In genomic region chr3:194250104-194251002, GRCh38 we compare ENCODE assay signal across 10 cellular contexts.
A peak's percentile ranks its signal among the peaks of the same experiment; 100 is the strongest.
DNase-seq lines count a peak whose midpoint lies in the region; ATAC-seq, FAIRE-seq and TF ChIP-seq lines count a peak whose summit lies in the region.
"Had no signal": no experiment of that assay in that cellular context is flagged by ENCODE, and none has a peak within 500 bp of the region (broad histone marks: within the 10 kb centered on the region; RNA-seq: fewer than 3 reads in every experiment).

No MANE protein-coding gene starts in this region.

- no peaks in the 10 kb centered on the region for H3K9me3 ChIP-seq in A549

- TF ChIP-seq CTCF in A549 (IDR thresholded peaks at IDR 0.05) (no peak), mesothelial cell of epicardium (IDR thresholded peaks at IDR 0.05; ENCODE audit: unreplicated experiment) (no peak), HFFc6 (IDR thresholded peaks at IDR 0.05) (no peak)

- H3K27me3 Mint-ChIP-seq in mesothelial cell of epicardium (ENCODE audit: low read depth) (no peaks in the 10 kb centered on the region), HFFc6 (ENCODE audit: insufficient read depth) (peaks cover 44% of the 10 kb centered on the region)
- H3K27me3 Mint-ChIP-seq in activated T-helper 1 cell treated with anti-CD3 and anti-CD28 coated beads, Interleukin-12 subunit alpha, Interleukin-12 subunit beta, Interleukin-2, Interleukin-4 antibody, amounts not matched to agents 30 ng/mL and 10 ng/mL and 1 ng/mL, durations not matched to agents 14 hours and 24 hours and 36 hours (ENCODE audit: insufficient read depth), result peaks cover 2% of the 10 kb centered on the region

- TF ChIP-seq POLR2A in A549 (IDR thresholded peaks at IDR 0.05; ENCODE audit: low read length), result no peak

- POLR2A ChIA-PET in A549 (lab: Yijun Ruan, JAX), result no interaction called here

- no peak overlapping the region for H3K4me3 ChIP-seq in A549

- H3K4me1 Mint-ChIP-seq in mesothelial cell of epicardium (peaks cover 51% of the 10 kb centered on the region), HFFc6 (ENCODE audit: low read depth) (no peaks in the 10 kb centered on the region)
- H3K4me1 Mint-ChIP-seq in activated T-helper 1 cell treated with anti-CD3 and anti-CD28 coated beads, Interleukin-12 subunit alpha, Interleukin-12 subunit beta, Interleukin-2, Interleukin-4 antibody, amounts not matched to agents 30 ng/mL and 10 ng/mL and 1 ng/mL, durations not matched to agents 14 hours and 24 hours and 36 hours (ENCODE audit: low read depth), result peaks cover 12% of the 10 kb centered on the region

- intact Hi-C loops in activated T-helper 1 cell treated with anti-CD3 and anti-CD28 coated beads, Interleukin-12 subunit alpha, Interleukin-12 subunit beta, Interleukin-2, Interleukin-4 antibody, amounts not matched to agents 30 ng/mL and 10 ng/mL and 1 ng/mL, durations not matched to agents 14 hours and 24 hours and 36 hours (cut with micrococcal nuclease), result no loop called here

- no peak for DNase-seq in A549 (ENCODE audit: low read depth in 1 of 2, low spot score in 1 of 2)
- DNase-seq in NCI-H1694 (lab: John Stamatoyannopoulos, UW), result peak; percentile 89
- peak; percentile 27 for DNase-seq in dermis blood vessel endothelial cell
- DNase-seq in mesothelial cell of epicardium (ENCODE audit: low spot score in 2 of 2, unreplicated experiment in 2 of 2), result peak in 1 of 2 experiments; percentile 67
- DNase-seq in HFFc6, result no peak
- DNase-seq in globus pallidus (ENCODE audit: low spot score), result no peak
- DNase-seq in activated T-helper 1 cell treated with anti-CD3 and anti-CD28 coated beads, Interleukin-12 subunit alpha, Interleukin-12 subunit beta, Interleukin-2, Interleukin-4 antibody, amounts not matched to agents 30 ng/mL and 10 ng/mL and 1 ng/mL, durations not matched to agents 14 hours and 24 hours and 36 hours (ENCODE audit: low spot score), result no peak
- DNase-seq in SW 1271 (lab: John Stamatoyannopoulos, UW), result no peak
- DNase-seq: NCI-H748 treated with DMSO at 0.1 percent for 48 hours had no signal

- H3K27ac Mint-ChIP-seq in mesothelial cell of epicardium (peak overlapping the region; percentile 89), HFFc6 (no peak overlapping the region)
- no peak overlapping the region for H3K27ac Mint-ChIP-seq in activated T-helper 1 cell treated with anti-CD3 and anti-CD28 coated beads, Interleukin-12 subunit alpha, Interleukin-12 subunit beta, Interleukin-2, Interleukin-4 antibody, amounts not matched to agents 30 ng/mL and 10 ng/mL and 1 ng/mL, durations not matched to agents 14 hours and 24 hours and 36 hours

- H3K4me2 ChIP-seq in A549, result no peak overlapping the region

- H3K4me1 ChIP-seq in A549, result no peaks in the 10 kb centered on the region

- no peak for ATAC-seq in A549

- FAIRE-seq in A549 (lab: Jason Lieb, UNC), result no peak
- FAIRE-seq: GM12892 had no signal

- no peak overlapping the region for H3K27ac ChIP-seq in A549

- 77% methylated on average over 19 of the region's 20 CpGs for WGBS in A549 (ENCODE audit: missing lambda C conversion rate)

- no peak for TF ChIP-seq EP300 in A549 (IDR thresholded peaks at IDR 0.05)

- H3K9me3 Mint-ChIP-seq in mesothelial cell of epicardium (no peaks in the 10 kb centered on the region), HFFc6 (no peaks in the 10 kb centered on the region)
- no peaks in the 10 kb centered on the region for H3K9me3 Mint-ChIP-seq in activated T-helper 1 cell treated with anti-CD3 and anti-CD28 coated beads, Interleukin-12 subunit alpha, Interleukin-12 subunit beta, Interleukin-2, Interleukin-4 antibody, amounts not matched to agents 30 ng/mL and 10 ng/mL and 1 ng/mL, durations not matched to agents 14 hours and 24 hours and 36 hours

- TF ChIP-seq RAD21 in A549 (conservative IDR thresholded peaks at IDR 0.05 in 1 of 2, IDR thresholded peaks at IDR 0.05 in 1 of 2), result no peak

- CTCF ChIA-PET in A549 (lab: Yijun Ruan, JAX), result interaction anchor here (1.8 kb wide), 1 partner anchor 65 kb away, joined by 5 read pairs; no protein-coding TSS in a partner anchor

- H3K36me3 Mint-ChIP-seq in mesothelial cell of epicardium (no peaks in the 10 kb centered on the region), HFFc6 (ENCODE audit: low read depth) (no peaks in the 10 kb centered on the region)
- H3K36me3 Mint-ChIP-seq in activated T-helper 1 cell treated with anti-CD3 and anti-CD28 coated beads, Interleukin-12 subunit alpha, Interleukin-12 subunit beta, Interleukin-2, Interleukin-4 antibody, amounts not matched to agents 30 ng/mL and 10 ng/mL and 1 ng/mL, durations not matched to agents 14 hours and 24 hours and 36 hours (ENCODE audit: low read depth), result peaks cover 4% of the 10 kb centered on the region

- H3K4me3 Mint-ChIP-seq in mesothelial cell of epicardium (peak overlapping the region; percentile 4), HFFc6 (no peak overlapping the region)
- H3K4me3 Mint-ChIP-seq in activated T-helper 1 cell treated with anti-CD3 and anti-CD28 coated beads, Interleukin-12 subunit alpha, Interleukin-12 subunit beta, Interleukin-2, Interleukin-4 antibody, amounts not matched to agents 30 ng/mL and 10 ng/mL and 1 ng/mL, durations not matched to agents 14 hours and 24 hours and 36 hours, result no peak overlapping the region

TF ChIP-seq in A549, 52 proteins besides CTCF, POLR2A, EP300 and RAD21:
- TF ChIP-seq RCOR1 (IDR thresholded peaks at IDR 0.05; ENCODE audit: low read depth, low read length) (no peak), MAFK (IDR thresholded peaks at IDR 0.05; ENCODE audit: partially characterized antibody) (peak; percentile 12)

Comparison
In these comparisons a context has a peak if more than half of its experiments do, and no peak if none do; other contexts are left out.
1. DNase-seq: peak in NCI-H1694 (single experiment) and dermis blood vessel endothelial cell (single experiment); none in A549 (0 of 2), HFFc6 (single experiment), globus pallidus (single experiment), activated T-helper 1 cell treated with anti-CD3 and anti-CD28 coated beads, Interleukin-12 subunit alpha, Interleukin-12 subunit beta, Interleukin-2, Interleukin-4 antibody, amounts not matched to agents 30 ng/mL and 10 ng/mL and 1 ng/mL, durations not matched to agents 14 hours and 24 hours and 36 hours (single experiment) and SW 1271 (0 of 2).